Comparison of ENCODE assay signal across 19 cellular contexts in genomic region chr9:95477441-95477840, GRCh38. TPM values are rescaled to one million over a fixed set of nuclear protein-coding genes. Genes with fewer than 3 reads are reported as not detected.
A peak's percentile ranks its signal among the peaks of the same experiment; 100 is the strongest.
DNase-seq lines count a peak whose midpoint lies in the region; ATAC-seq and TF ChIP-seq lines count a peak whose summit lies in the region.
"Had no signal": no experiment of that assay in that cellular context is flagged by ENCODE, and none has a peak within 500 bp of the region (broad histone marks: within the 10 kb centered on the region; RNA-seq: fewer than 3 reads in every experiment).

No MANE protein-coding gene starts in this region.

- H3K9me3 Mint-ChIP-seq in activated CD4-positive, alpha-beta T cell treated with anti-CD3 and anti-CD28 coated beads, Interleukin-2, amount 10 ng/mL, durations not matched to agents 7 days and 5 days: no peaks in the 10 kb centered on the region
- H3K9me3 Mint-ChIP-seq: activated CD4-positive, alpha-beta T cell treated with anti-CD3 and anti-CD28 coated beads, Interleukin-2, amount 10 ng/mL, durations not matched to agents 24 days and 14 days; T-cell; type B pancreatic cell had no signal

- no peaks in the 10 kb centered on the region for H3K36me3 Mint-ChIP-seq in activated CD4-positive, alpha-beta T cell treated with anti-CD3 and anti-CD28 coated beads, Interleukin-2, amount 10 ng/mL, durations not matched to agents 7 days and 5 days (ENCODE audit: low read depth)

- peaks cover 8% of the 10 kb centered on the region for H3F3A ChIP-seq in neural cell (ENCODE audit: insufficient read depth, low read length, poor library complexity, severe bottlenecking)

- H2AFZ ChIP-seq in neural cell (ENCODE audit: low read depth, low read length): no peak overlapping the region

- no peak for TF ChIP-seq RAD21 in neural cell (conservative IDR thresholded peaks at IDR 0.05)

- POLR2A ChIA-PET in activated CD4-positive, alpha-beta T cell treated with anti-CD3 and anti-CD28 coated beads, Interleukin-2, amount 10 ng/mL, durations not matched to agents 7 days and 5 days (lab: Charles Lee): no interaction called here

- H3K79me2 ChIP-seq in neural cell (replicated peaks; ENCODE audit: insufficient read depth, low read length): peaks cover 18% of the 10 kb centered on the region

- H3K9ac ChIP-seq in neural cell (ENCODE audit: low read length): peak overlapping the region; percentile 41

- H3K4me1 ChIP-seq in right atrium auricular region (no peaks in the 10 kb centered on the region), vagina (no peaks in the 10 kb centered on the region)

- H3K4me3 Mint-ChIP-seq in activated CD4-positive, alpha-beta T cell treated with anti-CD3 and anti-CD28 coated beads, Interleukin-2, amount 10 ng/mL, durations not matched to agents 7 days and 5 days: no peak overlapping the region
- H3K4me3 Mint-ChIP-seq: activated CD4-positive, alpha-beta T cell treated with anti-CD3 and anti-CD28 coated beads, Interleukin-2, amount 10 ng/mL, durations not matched to agents 24 days and 14 days; T-cell; type B pancreatic cell had no signal

- no peak overlapping the region for H3K4me3 ChIP-seq in right atrium auricular region
- H3K4me3 ChIP-seq in epithelial cell of esophagus (ENCODE audit: low read length): no peak overlapping the region
- peak overlapping the region; percentile 44 for H3K4me3 ChIP-seq in neural cell (ENCODE audit: low read length)
- H3K4me3 ChIP-seq in vagina: no peak overlapping the region

- H3K9me2 ChIP-seq in neural cell (ENCODE audit: insufficient read depth, low read length): no peaks in the 10 kb centered on the region

- CTCF ChIA-PET in activated CD4-positive, alpha-beta T cell treated with anti-CD3 and anti-CD28 coated beads, Interleukin-2, amount 10 ng/mL, durations not matched to agents 7 days and 5 days (lab: Charles Lee): no interaction called here

- H4K20me1 ChIP-seq in neural cell (ENCODE audit: insufficient read depth): no peaks in the 10 kb centered on the region

- peaks cover 2% of the 10 kb centered on the region for H3K27me3 Mint-ChIP-seq in activated CD4-positive, alpha-beta T cell treated with anti-CD3 and anti-CD28 coated beads, Interleukin-2, amount 10 ng/mL, durations not matched to agents 7 days and 5 days
- H3K27me3 Mint-ChIP-seq: type B pancreatic cell had no signal

- peaks cover 3% of the 10 kb centered on the region for H3K4me1 Mint-ChIP-seq in activated CD4-positive, alpha-beta T cell treated with anti-CD3 and anti-CD28 coated beads, Interleukin-2, amount 10 ng/mL, durations not matched to agents 7 days and 5 days

- TF ChIP-seq POLR2A in vagina (IDR thresholded peaks at IDR 0.05): no peak

- no peak for DNase-seq in Right ventricle myocardium superior
- DNase-seq in right atrium auricular region (ENCODE audit: low spot score): no peak
- peak; percentile 37 for DNase-seq in epithelial cell of esophagus (ENCODE audit: low read depth)
- no peak for DNase-seq in vagina (ENCODE audit: extremely low spot score in 2 of 2)
- no peak for DNase-seq in activated CD4-positive, alpha-beta T cell treated with anti-CD3 and anti-CD28 coated beads, Interleukin-2, amount 10 ng/mL, durations not matched to agents 7 days and 5 days
- no peak for DNase-seq in DMS153 (lab: John Stamatoyannopoulos, UW)
- DNase-seq: activated CD4-positive, alpha-beta T cell treated with anti-CD3 and anti-CD28 coated beads, Interleukin-2, amount 10 ng/mL, durations not matched to agents 24 days and 14 days; activated CD8-positive, alpha-beta memory T cell treated with anti-CD3 and anti-CD28 coated beads, Interleukin-2, amount 50 U/mL, for 4 hours; Calu3; foreskin melanocyte; NCI-H1105 treated with DMSO at 0.1 percent for 48 hours; NCI-H524; SHP77 treated with DMSO at 0.1 percent for 48 hours; stimulated activated CD4-positive, alpha-beta T cell treated with anti-CD3 and anti-CD28 coated beads, Interleukin-1b, Interleukin-23, amount 100 ng/mL, for 48 hours; stimulated activated naive CD8-positive, alpha-beta T cell treated with anti-CD3 and anti-CD28 coated beads, Interleukin-15, Interleukin-2, amounts not matched to agents 100 U/mL and 50 U/mL, for 24 hours; T-cell had no signal

- TF ChIP-seq EP300 in neural cell (conservative IDR thresholded peaks at IDR 0.05; ENCODE audit: poor library complexity, severe bottlenecking): no peak

- no peak overlapping the region for H3K4me2 ChIP-seq in neural cell (ENCODE audit: low read length)

- H3K27me3 ChIP-seq in right atrium auricular region (no peaks in the 10 kb centered on the region), neural cell (ENCODE audit: insufficient read depth, low read depth, low read length) (no peaks in the 10 kb centered on the region), vagina (no peaks in the 10 kb centered on the region)

- TF ChIP-seq CTCF in right atrium auricular region (IDR thresholded peaks at IDR 0.05) (no peak), epithelial cell of esophagus (IDR thresholded peaks at IDR 0.05; ENCODE audit: insufficient read depth, low read depth, low read length, missing control alignments) (no peak), neural cell (IDR thresholded peaks at IDR 0.05; ENCODE audit: poor library complexity, severe bottlenecking) (no peak), vagina (IDR thresholded peaks at IDR 0.05) (no peak)

- peak; percentile 49 for ATAC-seq in Right ventricle myocardium superior (ENCODE audit: poor library complexity)
- no peak for ATAC-seq in HG02981 (IDR thresholded peaks at IDR 0.05; ENCODE audit: unreplicated experiment)
- ATAC-seq: stimulated activated naive CD8-positive, alpha-beta T cell treated with anti-CD3 and anti-CD28 coated beads, Interleukin-15, Interleukin-2, amounts not matched to agents 100 U/mL and 50 U/mL, for 24 hours; T-cell had no signal

- no peak overlapping the region for H3K27ac Mint-ChIP-seq in activated CD4-positive, alpha-beta T cell treated with anti-CD3 and anti-CD28 coated beads, Interleukin-2, amount 10 ng/mL, durations not matched to agents 7 days and 5 days
- H3K27ac Mint-ChIP-seq: activated CD4-positive, alpha-beta T cell treated with anti-CD3 and anti-CD28 coated beads, Interleukin-2, amount 10 ng/mL, durations not matched to agents 24 days and 14 days; T-cell; type B pancreatic cell had no signal

- H3K9me3 ChIP-seq in right atrium auricular region: no peaks in the 10 kb centered on the region
- H3K9me3 ChIP-seq in neural cell (ENCODE audit: low read length): no peaks in the 10 kb centered on the region
- H3K9me3 ChIP-seq in vagina: no peaks in the 10 kb centered on the region

- H3K27ac ChIP-seq in right atrium auricular region (no peak overlapping the region), neural cell (ENCODE audit: low read length) (peak overlapping the region; percentile 88), vagina (no peak overlapping the region)

- intact Hi-C loops in Right ventricle myocardium superior (cut with DNase I): no loop called here
- intact Hi-C loops in vagina (cut with DNase I): no loop called here

- peaks cover 70% of the 10 kb centered on the region for H3K36me3 ChIP-seq in right atrium auricular region
- H3K36me3 ChIP-seq in neural cell (ENCODE audit: insufficient read depth, low read length): peaks cover 25% of the 10 kb centered on the region
- peaks cover 0 to 73% of the 10 kb centered on the region in 2 donors for H3K36me3 ChIP-seq in vagina

TF ChIP-seq in neural cell, 6 proteins besides CTCF, POLR2A, EP300 and RAD21:
- TF ChIP-seq EZH2 (IDR thresholded peaks at IDR 0.05; ENCODE audit: borderline replicate concordance, insufficient read depth, low read length, poor library complexity, severe bottlenecking): no peak
- TF ChIP-seq SMC3 (conservative IDR thresholded peaks at IDR 0.05; ENCODE audit: poor library complexity): no peak
- TF ChIP-seq, protein P1, sequence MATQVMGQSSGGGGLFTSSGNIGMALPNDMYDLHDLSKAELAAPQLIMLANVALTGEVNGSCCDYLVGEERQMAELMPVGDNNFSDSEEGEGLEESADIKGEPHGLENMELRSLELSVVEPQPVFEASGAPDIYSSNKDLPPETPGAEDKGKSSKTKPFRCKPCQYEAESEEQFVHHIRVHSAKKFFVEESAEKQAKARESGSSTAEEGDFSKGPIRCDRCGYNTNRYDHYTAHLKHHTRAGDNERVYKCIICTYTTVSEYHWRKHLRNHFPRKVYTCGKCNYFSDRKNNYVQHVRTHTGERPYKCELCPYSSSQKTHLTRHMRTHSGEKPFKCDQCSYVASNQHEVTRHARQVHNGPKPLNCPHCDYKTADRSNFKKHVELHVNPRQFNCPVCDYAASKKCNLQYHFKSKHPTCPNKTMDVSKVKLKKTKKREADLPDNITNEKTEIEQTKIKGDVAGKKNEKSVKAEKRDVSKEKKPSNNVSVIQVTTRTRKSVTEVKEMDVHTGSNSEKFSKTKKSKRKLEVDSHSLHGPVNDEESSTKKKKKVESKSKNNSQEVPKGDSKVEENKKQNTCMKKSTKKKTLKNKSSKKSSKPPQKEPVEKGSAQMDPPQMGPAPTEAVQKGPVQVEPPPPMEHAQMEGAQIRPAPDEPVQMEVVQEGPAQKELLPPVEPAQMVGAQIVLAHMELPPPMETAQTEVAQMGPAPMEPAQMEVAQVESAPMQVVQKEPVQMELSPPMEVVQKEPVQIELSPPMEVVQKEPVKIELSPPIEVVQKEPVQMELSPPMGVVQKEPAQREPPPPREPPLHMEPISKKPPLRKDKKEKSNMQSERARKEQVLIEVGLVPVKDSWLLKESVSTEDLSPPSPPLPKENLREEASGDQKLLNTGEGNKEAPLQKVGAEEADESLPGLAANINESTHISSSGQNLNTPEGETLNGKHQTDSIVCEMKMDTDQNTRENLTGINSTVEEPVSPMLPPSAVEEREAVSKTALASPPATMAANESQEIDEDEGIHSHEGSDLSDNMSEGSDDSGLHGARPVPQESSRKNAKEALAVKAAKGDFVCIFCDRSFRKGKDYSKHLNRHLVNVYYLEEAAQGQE (IDR thresholded peaks at IDR 0.05; ENCODE audit: borderline replicate concordance): no peak
- no peak for TF ChIP-seq MXI1 (conservative IDR thresholded peaks at IDR 0.05; ENCODE audit: poor library complexity, severe bottlenecking)

RNA-seq across cellular contexts. Expression of gene PTCH1, which starts 39.3 kb away (rescaled TPM):
- 9.8 TPM for total RNA-seq in Right ventricle myocardium superior
- 1 to 10 TPM; 5.4 to 6.3 TPM for total RNA-seq in right atrium auricular region
- polyA plus RNA-seq in neural cell: 15.6 and 20.0 TPM in 2 replicates
- 32.9 and 53.0 TPM in 2 replicates for polyA minus RNA-seq in neural cell
- 14.2 TPM for total RNA-seq in vagina
- total RNA-seq in activated CD4-positive, alpha-beta T cell treated with anti-CD3 and anti-CD28 coated beads, Interleukin-2, amount 10 ng/mL, durations not matched to agents 7 days and 5 days: 1 to 10 TPM; 7.1 to 8.9 TPM
